8 cellular contexts compared by ENCODE assay signal in genomic region chr17:1716912-1717695, GRCh38. TPM values are rescaled to one million over a fixed set of nuclear protein-coding genes. Genes with fewer than 3 reads are reported as not detected.
DNase-seq lines count a peak whose midpoint lies in the region; ATAC-seq, FAIRE-seq and TF ChIP-seq lines count a peak whose summit lies in the region.

No MANE protein-coding gene starts in this region.

- no peaks in the 10 kb centered on the region for H3K27me3 ChIP-seq in keratinocyte (ENCODE audit: control insufficient read depth, extremely low read depth, insufficient read depth, low read length)

- H3K36me3 ChIP-seq in keratinocyte (ENCODE audit: control insufficient read depth in 2 of 2, extremely low read depth in 1 of 2, insufficient read depth in 2 of 2, low read length in 2 of 2) = peaks cover 22% of the 10 kb centered on the region in 2 experiments

- H3K9me3 ChIP-seq in keratinocyte (ENCODE audit: control insufficient read depth, low read depth, low read length) = no peaks in the 10 kb centered on the region

- dilution Hi-C loops in keratinocyte (cut with MboI; ENCODE audit: extremely low pct_ligation_motif_present, low sequenced_read_pairs) = no loop called here

- peaks cover 35% of the 10 kb centered on the region for H3K79me2 ChIP-seq in keratinocyte (ENCODE audit: control insufficient read depth, insufficient read depth, low read length)

- FAIRE-seq in keratinocyte (lab: Jason Lieb, UNC) = peak; percentile 97

- peak overlapping the region; percentile 63 to 87 (median 86) for H3K4me3 ChIP-seq in keratinocyte (ENCODE audit: control insufficient read depth in 2 of 3, extremely low read depth in 1 of 3, insufficient read depth in 2 of 3, low read depth in 1 of 3, low read length in 3 of 3)

- peak; percentile 95 for DNase-seq in AG08396 (ENCODE audit: low spot score)
- DNase-seq in NCI-H446 (lab: John Stamatoyannopoulos, UW) = peak; percentile 96
- DNase-seq in activated CD4-positive, CD25-positive, alpha-beta regulatory T cell treated with anti-CD3 and anti-CD28 coated beads, Interleukin-2, amount 50 U/mL, for 72 hours = peak; percentile 78
- peak; percentile 96 for DNase-seq in cerebellum (ENCODE audit: low spot score)
- peak; percentile 90 for DNase-seq in keratinocyte (ENCODE audit: low read depth, low spot score)
- peak; percentile 77 to 89 (median 81) for DNase-seq in stimulated activated CD4-positive, alpha-beta T cell treated with anti-CD3 and anti-CD28 coated beads, Interleukin-12 subunit alpha, Interleukin-12 subunit beta, amount 100 ng/mL, for 48 hours (ENCODE audit: low read depth in 2 of 3, low spot score in 1 of 3)

- ATAC-seq in GM19023 (IDR thresholded peaks at IDR 0.05; ENCODE audit: unreplicated experiment) (peak; percentile 41), HG03280 (IDR thresholded peaks at IDR 0.05; ENCODE audit: unreplicated experiment) (peak; percentile 46)

- peak overlapping the region; percentile 93 for H2AFZ ChIP-seq in keratinocyte (ENCODE audit: control insufficient read depth, low read length)

- no peak for TF ChIP-seq CTCF in keratinocyte (optimal IDR thresholded peaks at IDR 0.05 in 1 of 3, IDR thresholded peaks at IDR 0.05 in 1 of 3, conservative IDR thresholded peaks at IDR 0.05 in 1 of 3; ENCODE audit: extremely low read depth in 1 of 3, insufficient read depth in 2 of 3, low read length in 3 of 3)

- H3K4me2 ChIP-seq in keratinocyte (ENCODE audit: control insufficient read depth, extremely low read depth, insufficient read depth, low read depth, low read length) = peak overlapping the region; percentile 99

- H4K20me1 ChIP-seq in keratinocyte (ENCODE audit: control insufficient read depth, extremely low read depth, insufficient read depth, low read length) = peaks cover 27% of the 10 kb centered on the region

- no peaks in the 10 kb centered on the region for H3K9me1 ChIP-seq in keratinocyte (ENCODE audit: control insufficient read depth, extremely low read depth, insufficient read depth, low read length)

- peak overlapping the region; percentile 94 for H3K27ac ChIP-seq in keratinocyte (ENCODE audit: control insufficient read depth, insufficient read depth, low read length)

- peak overlapping the region; percentile 93 for H3K9ac ChIP-seq in keratinocyte (ENCODE audit: control insufficient read depth, extremely low read depth, insufficient read depth, low read length)

- peaks cover 38% of the 10 kb centered on the region for H3K4me1 ChIP-seq in keratinocyte (ENCODE audit: control insufficient read depth, extremely low read depth, insufficient read depth, low read length)

RNA-seq across cellular contexts. Expression of gene TLCD2, which starts 6.9 kb away (rescaled TPM):
- 0.73 TPM for total RNA-seq in cerebellum
- 0.75 to 1.1 TPM (median 0.76 TPM) in 3 replicates for polyA plus RNA-seq in keratinocyte
- 10.0 TPM for polyA plus RNA-seq in keratinocyte (2011; ENCODE audit: low read depth)
- polyA plus RNA-seq in keratinocyte (2011; cell fraction: cytosol; rRNA removed) = 1.00 and 1.1 TPM in 2 replicates
- polyA plus RNA-seq in keratinocyte (2011; cell fraction: nucleus; rRNA removed) = 2.1 and 2.6 TPM in 2 replicates
- 1.3 and 3.5 TPM in 2 replicates for polyA plus RNA-seq in keratinocyte (2012; ENCODE audit: low replicate concordance)
- 0.48 to 2.2 TPM (median 0.95 TPM) in 3 replicates for polyA minus RNA-seq in keratinocyte
- polyA minus RNA-seq in keratinocyte (2011; cell fraction: cytosol; rRNA and poly(A)+ RNA removed) = 1.3 TPM
- polyA minus RNA-seq in keratinocyte (2011; cell fraction: nucleus; rRNA and poly(A)+ RNA removed) = 0.84 and 2.0 TPM in 2 replicates

RNA-seq across cellular contexts. Expression of gene WDR81, which starts 7.4 kb away (rescaled TPM):
- total RNA-seq in cerebellum = 8.3 TPM
- 4.2 to 9.5 TPM (median 7.3 TPM) in 3 replicates for polyA plus RNA-seq in keratinocyte
- 3.9 TPM for polyA plus RNA-seq in keratinocyte (2011; ENCODE audit: low read depth)
- polyA plus RNA-seq in keratinocyte (2011; cell fraction: cytosol; rRNA removed) = 2.9 and 6.2 TPM in 2 replicates
- 21.5 and 27.0 TPM in 2 replicates for polyA plus RNA-seq in keratinocyte (2011; cell fraction: nucleus; rRNA removed)
- 8.9 and 15.4 TPM in 2 replicates for polyA plus RNA-seq in keratinocyte (2012; ENCODE audit: low replicate concordance)
- 7.7 to 21.7 TPM (median 11.9 TPM) in 3 replicates for polyA minus RNA-seq in keratinocyte
- 19.6 TPM for polyA minus RNA-seq in keratinocyte (2011; cell fraction: cytosol; rRNA and poly(A)+ RNA removed)
- polyA minus RNA-seq in keratinocyte (2011; cell fraction: nucleus; rRNA and poly(A)+ RNA removed) = 30.9 and 37.2 TPM in 2 replicates

RNA-seq across cellular contexts. Expression of gene SERPINF2, which starts 25.6 kb away (rescaled TPM):
- total RNA-seq in cerebellum = 0.18 TPM
- polyA plus RNA-seq in keratinocyte = 0.93 to 1.5 TPM (median 0.96 TPM) in 3 replicates
- polyA plus RNA-seq in keratinocyte (2011; ENCODE audit: low read depth) = not detected
- polyA plus RNA-seq in keratinocyte (2011; cell fraction: cytosol; rRNA removed) = 0.50 and 1.1 TPM in 2 replicates
- 1.3 and 2.0 TPM in 2 replicates for polyA plus RNA-seq in keratinocyte (2011; cell fraction: nucleus; rRNA removed)
- polyA plus RNA-seq in keratinocyte (2012; ENCODE audit: low replicate concordance) = 0.66 and 1.7 TPM in 2 replicates
- polyA minus RNA-seq in keratinocyte = 0.45 to 1.0 TPM (median 0.46 TPM) in 3 replicates
- polyA minus RNA-seq in keratinocyte (2011; cell fraction: cytosol; rRNA and poly(A)+ RNA removed) = 2.3 TPM
- 0.95 and 1.0 TPM in 2 replicates for polyA minus RNA-seq in keratinocyte (2011; cell fraction: nucleus; rRNA and poly(A)+ RNA removed)

RNA-seq across cellular contexts. Expression of gene PRPF8, which starts 32.4 kb away (rescaled TPM):
- 128 TPM for total RNA-seq in cerebellum
- polyA plus RNA-seq in keratinocyte = 60.1 to 118 TPM (median 97.5 TPM) in 3 replicates
- polyA plus RNA-seq in keratinocyte (2011; ENCODE audit: low read depth) = 187 TPM
- 56.1 and 61.6 TPM in 2 replicates for polyA plus RNA-seq in keratinocyte (2011; cell fraction: cytosol; rRNA removed)
- polyA plus RNA-seq in keratinocyte (2011; cell fraction: nucleus; rRNA removed) = 224 and 245 TPM in 2 replicates
- polyA plus RNA-seq in keratinocyte (2012; ENCODE audit: low replicate concordance) = 77.2 and 133 TPM in 2 replicates
- 166 to 590 TPM (median 337 TPM) in 3 replicates for polyA minus RNA-seq in keratinocyte
- 153 TPM for polyA minus RNA-seq in keratinocyte (2011; cell fraction: cytosol; rRNA and poly(A)+ RNA removed)
- 210 and 327 TPM in 2 replicates for polyA minus RNA-seq in keratinocyte (2011; cell fraction: nucleus; rRNA and poly(A)+ RNA removed)

RNA-seq across cellular contexts. Expression of gene SERPINF1, which starts 44.8 kb away (rescaled TPM):
- 12.2 TPM for total RNA-seq in cerebellum
- polyA plus RNA-seq in keratinocyte = 17.3 to 29.8 TPM (median 23.2 TPM) in 3 replicates
- polyA plus RNA-seq in keratinocyte (2011; ENCODE audit: low read depth) = 7.0 TPM
- 7.6 and 12.1 TPM in 2 replicates for polyA plus RNA-seq in keratinocyte (2011; cell fraction: cytosol; rRNA removed)
- polyA plus RNA-seq in keratinocyte (2011; cell fraction: nucleus; rRNA removed) = 74.3 and 95.0 TPM in 2 replicates
- 7.5 and 8.7 TPM in 2 replicates for polyA plus RNA-seq in keratinocyte (2012; ENCODE audit: low replicate concordance)
- 9.5 to 29.1 TPM (median 15.6 TPM) in 3 replicates for polyA minus RNA-seq in keratinocyte
- 11.1 TPM for polyA minus RNA-seq in keratinocyte (2011; cell fraction: cytosol; rRNA and poly(A)+ RNA removed)
- 6.6 and 10.3 TPM in 2 replicates for polyA minus RNA-seq in keratinocyte (2011; cell fraction: nucleus; rRNA and poly(A)+ RNA removed)

Comparison
In these comparisons a context has a peak if more than half of its experiments do, and no peak if none do; other contexts are left out.
1. Peak in every context shown above with its lines: DNase-seq, ATAC-seq, H3K4me3 ChIP-seq and H3K27ac ChIP-seq.